ENCODE assay signal across 1 cellular context in genomic region chr15:84983711-84984110, GRCh38.
TF ChIP-seq lines count a peak whose summit lies in the region.

No MANE protein-coding gene starts in this region.

TF ChIP-seq in K562, 482 proteins besides CTCF, POLR2A, EP300 and RAD21 (continued from another document):
- TF ChIP-seq PBX2 (CRISPR knock-in tag; IDR thresholded peaks at IDR 0.05; ENCODE audit: low read depth) (no peak), PBX2 (tag; conservative IDR thresholded peaks at IDR 0.05; ENCODE audit: low read depth) (no peak), ZSCAN32 (CRISPR knock-in tag; IDR thresholded peaks at IDR 0.05) (no peak), MCM2 (IDR thresholded peaks at IDR 0.05; ENCODE audit: low read depth) (no peak), EGR1 (conservative IDR thresholded peaks at IDR 0.05) (no peak), ZNF217 (CRISPR knock-in tag; IDR thresholded peaks at IDR 0.05) (no peak), ZNF398 (CRISPR knock-in tag; IDR thresholded peaks at IDR 0.05) (no peak), MED1 (CRISPR knock-in tag; IDR thresholded peaks at IDR 0.05; ENCODE audit: borderline replicate concordance) (no peak), RBM15 (IDR thresholded peaks at IDR 0.05; ENCODE audit: insufficient read depth, low read length) (no peak), NFYB (IDR thresholded peaks at IDR 0.05; ENCODE audit: extremely low read depth, insufficient read length) (no peak), RCOR1 (IDR thresholded peaks at IDR 0.05; ENCODE audit: borderline replicate concordance in 1 of 2, low read depth in 2 of 2, low read length in 2 of 2) (no peak), RBFOX2 (IDR thresholded peaks at IDR 0.05; ENCODE audit: low read depth, low read length) (0 out of 2 replicates have a peak, but pooled peaks have one; percentile 16), SIX5 (IDR thresholded peaks at IDR 0.05; ENCODE audit: borderline replicate concordance in 1 of 2, insufficient read depth in 1 of 2, low read depth in 1 of 2, low read length in 2 of 2) (no peak), SMAD1 (IDR thresholded peaks at IDR 0.05; ENCODE audit: low read depth, low read length, partially characterized antibody) (no peak), ZC3H11A (IDR thresholded peaks at IDR 0.05; ENCODE audit: low read depth, low read length) (no peak), TFAM (CRISPR knock-in tag; conservative IDR thresholded peaks at IDR 0.05) (no peak), GTF2B (IDR thresholded peaks at IDR 0.05; ENCODE audit: extremely low read depth, insufficient read length) (no peak), CEBPB (tag; IDR thresholded peaks at IDR 0.05) (peak; percentile 6; the same call in 1 of the 2 replicates), E2F8 (IDR thresholded peaks at IDR 0.05; ENCODE audit: low read depth, partially characterized antibody) (no peak), FOXJ2 (tag; IDR thresholded peaks at IDR 0.05) (peak; percentile 19; the same call in 1 of the 2 replicates), ETV6 (IDR thresholded peaks at IDR 0.05; ENCODE audit: borderline replicate concordance in 1 of 2, low read depth in 2 of 2, low read length in 1 of 2) (no peak), ETV6 (CRISPR knock-in tag; IDR thresholded peaks at IDR 0.05; ENCODE audit: borderline replicate concordance) (no peak), ELF4 (CRISPR knock-in tag; IDR thresholded peaks at IDR 0.05) (no peak), DACH1 (IDR thresholded peaks at IDR 0.05; ENCODE audit: partially characterized antibody) (no peak), NFIC (IDR thresholded peaks at IDR 0.05) (no peak), REST (CRISPR knock-in tag; IDR thresholded peaks at IDR 0.05; ENCODE audit: low read depth) (no peak), RBM34 (IDR thresholded peaks at IDR 0.05; ENCODE audit: borderline replicate concordance, insufficient read depth, low read length) (no peak), EWSR1 (IDR thresholded peaks at IDR 0.05; ENCODE audit: borderline replicate concordance, low read depth, partially characterized antibody) (no peak), ZKSCAN1 (IDR thresholded peaks at IDR 0.05; ENCODE audit: low read depth, low read length) (peak; percentile 26; the same call in 1 of the 2 replicates), BRD9 (IDR thresholded peaks at IDR 0.05; ENCODE audit: low read depth, partially characterized antibody) (no peak), USF2 (CRISPR knock-in tag; IDR thresholded peaks at IDR 0.05) (no peak)
